In the genomic region with DNA sequence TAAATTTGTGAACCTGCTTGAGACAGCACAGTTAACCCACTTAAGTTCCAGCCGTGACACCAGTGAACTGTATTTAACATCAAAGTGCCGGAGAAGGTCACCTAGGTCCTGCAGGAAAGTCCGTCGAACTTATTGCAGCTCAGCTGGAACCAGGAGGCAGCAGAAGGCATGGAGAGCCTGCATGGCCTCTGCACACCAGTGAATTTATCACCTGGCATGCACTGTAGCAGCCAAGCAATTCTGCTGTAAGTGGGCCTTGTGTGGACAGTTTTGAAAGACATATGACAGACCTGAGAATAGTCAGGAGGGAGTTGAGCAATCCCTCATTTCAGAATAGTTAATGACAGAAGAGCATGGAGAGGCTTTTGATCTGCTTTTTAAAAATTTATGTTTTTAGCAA, we compare ENCODE assay signal across 26 cellular contexts.
"Had no signal": no experiment of that assay in that cellular context is flagged by ENCODE, and none has a peak within 500 bp of the region (broad histone marks: within the 10 kb centered on the region; RNA-seq: fewer than 3 reads in every experiment).

No MANE protein-coding gene starts in this region.

- ATAC-seq: esophagus mucosa; left lobe of liver; naive thymus-derived CD4-positive, alpha-beta T cell; stimulated activated naive CD8-positive, alpha-beta T cell treated with anti-CD3 and anti-CD28 coated beads, Interleukin-15, amount 100 ng/mL, for 72 hours had no signal

- H3K36me3 ChIP-seq: colonic mucosa, gastrocnemius medialis, ovary, spleen, suprapubic skin, thyroid gland had no signal

- H3K9me3 ChIP-seq: colonic mucosa, gastrocnemius medialis, ovary, spleen, suprapubic skin, thyroid gland had no signal

- H3K4me3 ChIP-seq: colonic mucosa, gastrocnemius medialis, ovary, skin epidermis, spleen, suprapubic skin, thyroid gland had no signal

- H3K27ac Mint-ChIP-seq: dendritic cell treated with granulocyte-macrophage colony-stimulating factor and Interleukin-4, amounts not matched to agents 40 ng/mL and 50 ng/mL, for 4 days; endodermal cell; naive thymus-derived CD4-positive, alpha-beta T cell; stimulated activated naive CD8-positive, alpha-beta T cell treated with anti-CD3 and anti-CD28 coated beads, Interleukin-15, amount 100 ng/mL, for 72 hours; type B pancreatic cell had no signal

- H3K4me1 Mint-ChIP-seq: naive thymus-derived CD4-positive, alpha-beta T cell; stimulated activated naive CD8-positive, alpha-beta T cell treated with anti-CD3 and anti-CD28 coated beads, Interleukin-15, amount 100 ng/mL, for 72 hours had no signal

- H3K27me3 Mint-ChIP-seq: dendritic cell treated with granulocyte-macrophage colony-stimulating factor and Interleukin-4, amounts not matched to agents 40 ng/mL and 50 ng/mL, for 4 days; naive thymus-derived CD4-positive, alpha-beta T cell; stimulated activated naive CD8-positive, alpha-beta T cell treated with anti-CD3 and anti-CD28 coated beads, Interleukin-15, amount 100 ng/mL, for 72 hours; type B pancreatic cell had no signal

- H3K4me3 Mint-ChIP-seq: dendritic cell treated with granulocyte-macrophage colony-stimulating factor and Interleukin-4, amounts not matched to agents 40 ng/mL and 50 ng/mL, for 4 days; endodermal cell; naive thymus-derived CD4-positive, alpha-beta T cell; stimulated activated naive CD8-positive, alpha-beta T cell treated with anti-CD3 and anti-CD28 coated beads, Interleukin-15, amount 100 ng/mL, for 72 hours; type B pancreatic cell had no signal

- H3K9me3 Mint-ChIP-seq: endodermal cell, type B pancreatic cell had no signal

- DNase-seq: central memory CD4-positive, alpha-beta T cell; colonic mucosa; effector CD8-positive, alpha-beta T cell; endodermal cell; foreskin fibroblast; gastrocnemius medialis; head of caudate nucleus; mesendoderm; midbrain; naive thymus-derived CD4-positive, alpha-beta T cell; occipital lobe; ovary; spleen; stimulated activated CD4-positive, alpha-beta T cell treated with anti-CD3 and anti-CD28 coated beads, Interleukin-15, amount 100 ng/mL, for 24 hours; stimulated activated CD4-positive, alpha-beta T cell treated with anti-CD3 and anti-CD28 coated beads, Interleukin-2, amount 100 ng/mL, for 48 hours; stimulated activated CD8-positive, alpha-beta memory T cell treated with anti-CD3 and anti-CD28 coated beads, Interleukin-4, amount 100 ng/mL, for 48 hours; stimulated activated naive CD4-positive, alpha-beta T cell; stimulated activated naive CD8-positive, alpha-beta T cell treated with anti-CD3 and anti-CD28 coated beads, Interleukin-15, amount 100 ng/mL, for 72 hours had no signal

- H3K27me3 ChIP-seq: colonic mucosa, gastrocnemius medialis, ovary, spleen, suprapubic skin, thyroid gland had no signal

- H3K36me3 Mint-ChIP-seq: naive thymus-derived CD4-positive, alpha-beta T cell had no signal

- H3K27ac ChIP-seq: colonic mucosa, epithelial cell of prostate, gastrocnemius medialis, ovary, spleen, suprapubic skin, thyroid gland had no signal

- H3K4me1 ChIP-seq: colonic mucosa had no signal
